Comparison of ENCODE assay signal across 30 cellular contexts in the genomic region with DNA sequence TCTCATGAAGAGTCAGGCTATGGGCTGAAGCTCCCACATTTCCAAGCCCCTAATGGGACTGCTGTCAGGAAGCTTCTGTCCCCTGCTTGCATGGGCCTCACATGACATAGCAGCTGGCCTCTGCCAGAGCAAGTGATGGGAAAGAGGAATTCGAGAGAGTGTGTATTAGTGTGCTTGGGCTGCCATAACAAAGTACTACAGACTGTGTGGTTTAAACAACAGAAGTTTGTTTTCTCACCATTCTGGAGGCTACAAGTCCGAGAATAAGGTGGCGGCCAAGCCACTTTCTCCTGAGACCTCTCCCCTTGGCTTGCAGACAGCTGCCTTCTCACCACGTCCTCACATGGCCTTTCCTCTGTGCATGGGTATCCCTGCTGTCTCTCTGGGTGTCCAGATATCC.
"Had no signal": no experiment of that assay in that cellular context is flagged by ENCODE, and none has a peak within 500 bp of the region (broad histone marks: within the 10 kb centered on the region; RNA-seq: fewer than 3 reads in every experiment).

No MANE protein-coding gene starts in this region.

- H3K27me3 ChIP-seq: neutrophil, pancreas, right lobe of liver, sigmoid colon, suprapubic skin, testis, tibial artery, transverse colon, upper lobe of right lung, uterus had no signal

- H3K36me3 ChIP-seq: neutrophil, pancreas, prostate gland, right lobe of liver, sigmoid colon, spleen, suprapubic skin, tibial artery, transverse colon, upper lobe of right lung, uterus had no signal

- ATAC-seq: naive thymus-derived CD8-positive, alpha-beta T cell; natural killer cell treated with Interleukin-12 subunit alpha and Interleukin-12 subunit beta and Interleukin-15 and Interleukin-18, amount 100 ng/mL, for 72 hours; right cardiac atrium; right lobe of liver; stimulated activated memory B cell treated with anti-CD40 and anti-IgM and Interleukin-4, amounts not matched to agents 10 μg/mL and 1 μg/mL and 100 μg/mL, for 72 hours; stimulated activated naive CD8-positive, alpha-beta T cell treated with anti-CD3 and anti-CD28 coated beads, Interleukin-15, amount 100 ng/mL, for 72 hours; stimulated activated naive CD8-positive, alpha-beta T cell treated with anti-CD3 and anti-CD28 coated beads, Interleukin-15, Interleukin-2, amounts not matched to agents 100 U/mL and 50 U/mL, for 24 hours; upper lobe of right lung had no signal

- FAIRE-seq: pancreas had no signal

- H3K4me1 ChIP-seq: pancreas, prostate gland, right lobe of liver, sigmoid colon, spleen, suprapubic skin, testis, transverse colon, upper lobe of right lung, uterus had no signal

- H3K27ac ChIP-seq: neutrophil, pancreas, prostate gland, right lobe of liver, sigmoid colon, skin epidermis, spleen, suprapubic skin, testis, tibial artery, transverse colon, upper lobe of right lung, uterus had no signal

- H3K4me2 ChIP-seq: smooth muscle cell had no signal

- H3K9me3 ChIP-seq: neutrophil, pancreas, prostate gland, right lobe of liver, sigmoid colon, suprapubic skin, testis, tibial artery, transverse colon, upper lobe of right lung, uterus had no signal

- H3K4me3 ChIP-seq: pancreas, prostate gland, right lobe of liver, sigmoid colon, skin epidermis, smooth muscle cell, spleen, suprapubic skin, testis, tibial artery, transverse colon, upper lobe of right lung, uterus had no signal

- DNase-seq: naive thymus-derived CD8-positive, alpha-beta T cell; nephron progenitor cell; nucleus accumbens; pancreas; retina; right cardiac atrium; right lobe of liver; sigmoid colon; spleen; stimulated activated CD4-positive, alpha-beta T cell treated with anti-CD3 and anti-CD28 coated beads, Interleukin-12 subunit alpha, Interleukin-12 subunit beta, amount 100 ng/mL, for 4 hours; stimulated activated CD4-positive, alpha-beta T cell treated with anti-CD3 and anti-CD28 coated beads, Interleukin-1b, Interleukin-23, amount 100 ng/mL, for 48 hours; stimulated activated CD4-positive, alpha-beta T cell treated with anti-CD3 and anti-CD28 coated beads, Interleukin-4, amount 100 ng/mL, for 1 hour; stimulated activated CD4-positive, alpha-beta T cell treated with anti-CD3 and anti-CD28 coated beads, Interleukin-4, amount 100 ng/mL, for 4 hours; stimulated activated CD8-positive, alpha-beta memory T cell treated with anti-CD3 and anti-CD28 coated beads, Interleukin-4, amount 100 ng/mL, for 48 hours; stimulated activated naive CD4-positive, alpha-beta T cell; stimulated activated naive CD8-positive, alpha-beta T cell treated with anti-CD3 and anti-CD28 coated beads, Interleukin-15, amount 100 ng/mL, for 72 hours; stimulated activated naive CD8-positive, alpha-beta T cell treated with anti-CD3 and anti-CD28 coated beads, Interleukin-15, Interleukin-2, amounts not matched to agents 100 U/mL and 50 U/mL, for 24 hours; substantia nigra; testis; tibial artery; transverse colon; upper lobe of right lung; uterus had no signal
